Comparison of ENCODE assay signal across 21 cellular contexts in genomic region chr4:146261046-146261445, GRCh38. TPM values are rescaled to one million over a fixed set of nuclear protein-coding genes. Genes with fewer than 3 reads are reported as not detected.
DNase-seq lines count a peak whose midpoint lies in the region; ATAC-seq, FAIRE-seq and TF ChIP-seq lines count a peak whose summit lies in the region.
"Had no signal": no experiment of that assay in that cellular context is flagged by ENCODE, and none has a peak within 500 bp of the region (broad histone marks: within the 10 kb centered on the region; RNA-seq: fewer than 3 reads in every experiment).

No MANE protein-coding gene starts in this region.

- H3K4me3 Mint-ChIP-seq in activated CD4-positive, alpha-beta T cell treated with anti-CD3 and anti-CD28 coated beads for 36 hours: no peak overlapping the region
- H3K4me3 Mint-ChIP-seq: B cell; CD8-positive, alpha-beta T cell; GM23338; HFFc6; IgD-negative memory B cell had no signal

- TF ChIP-seq RAD21 in Ishikawa (IDR thresholded peaks at IDR 0.05; ENCODE audit: low read depth): no peak

- POLR2A ChIA-PET in activated CD4-positive, alpha-beta T cell treated with anti-CD3 and anti-CD28 coated beads for 36 hours (lab: Charles Lee): no interaction called here

- DNase-seq in activated CD4-positive, alpha-beta T cell treated with anti-CD3 and anti-CD28 coated beads for 36 hours: no peak
- no peak for DNase-seq in activated CD4-positive, alpha-beta T cell treated with anti-CD3 and anti-CD28 coated beads, Interleukin-2, amount 50 U/mL, for 48 hours
- DNase-seq in glomerular visceral epithelial cell (ENCODE audit: extremely low spot score): peak; percentile 50
- no peak for DNase-seq in NCI-H2029 treated with DMSO at 0.1 percent for 48 hours (lab: John Stamatoyannopoulos, UW)
- no peak for DNase-seq in HK-2 (ENCODE audit: unreplicated experiment)
- no peak for DNase-seq in kidney
- DNase-seq: CD8-positive, alpha-beta T cell; DMS 273 treated with DMSO at 0.1 percent for 48 hours; DND-41; HCEC 1CT; HFFc6 had no signal

- H3K4me1 Mint-ChIP-seq in activated CD4-positive, alpha-beta T cell treated with anti-CD3 and anti-CD28 coated beads for 36 hours: no peaks in the 10 kb centered on the region
- H3K4me1 Mint-ChIP-seq: B cell had no signal

- no peaks in the 10 kb centered on the region for H3K9me3 ChIP-seq in kidney (ENCODE audit: control insufficient read depth in 1 of 2, low read length in 2 of 2)
- H3K9me3 ChIP-seq: BLaER1 treated with 17β-estradiol and CSF1 and Interleukin-3, amounts not matched to agents 10 nM and 100 nM had no signal

- no peak for TF ChIP-seq CTCF in kidney (IDR thresholded peaks at IDR 0.05; ENCODE audit: borderline replicate concordance, extremely low read depth, insufficient read depth)

- no peak overlapping the region for H3K27ac ChIP-seq in kidney (ENCODE audit: low read depth in 2 of 2, low read length in 2 of 2)
- H3K27ac ChIP-seq: BLaER1 treated with 17β-estradiol and CSF1 and Interleukin-3, amounts not matched to agents 10 nM and 100 nM had no signal

- no peaks in the 10 kb centered on the region for H3K4me1 ChIP-seq in kidney (ENCODE audit: control insufficient read depth in 1 of 2, insufficient read depth in 1 of 2, low read depth in 1 of 2, low read length in 2 of 2)
- H3K4me1 ChIP-seq: BLaER1 treated with 17β-estradiol and CSF1 and Interleukin-3, amounts not matched to agents 10 nM and 100 nM had no signal

- CTCF ChIA-PET in activated CD4-positive, alpha-beta T cell treated with anti-CD3 and anti-CD28 coated beads for 36 hours (lab: Charles Lee): interaction anchor here (0.6 to 1.4 kb wide), 2 partner anchors 10 to 14 kb away, joined by 3 to 5 read pairs; no protein-coding TSS in a partner anchor

- no peaks in the 10 kb centered on the region for H3K27me3 Mint-ChIP-seq in activated CD4-positive, alpha-beta T cell treated with anti-CD3 and anti-CD28 coated beads for 36 hours
- H3K27me3 Mint-ChIP-seq: B cell, IgD-negative memory B cell had no signal

- TF ChIP-seq EP300 in Ishikawa (IDR thresholded peaks at IDR 0.05; ENCODE audit: borderline replicate concordance): no peak

- no peaks in the 10 kb centered on the region for H3K9me3 Mint-ChIP-seq in activated CD4-positive, alpha-beta T cell treated with anti-CD3 and anti-CD28 coated beads for 36 hours (ENCODE audit: low read depth)
- H3K9me3 Mint-ChIP-seq: CD8-positive, alpha-beta T cell; GM23338; HFFc6; IgD-negative memory B cell had no signal

- FAIRE-seq in kidney (lab: Jason Lieb, UNC): no peak
- FAIRE-seq: G401.6, GM12892, H54, HepG2 had no signal

- H3K4me3 ChIP-seq in kidney (ENCODE audit: low read length in 2 of 2): no peak overlapping the region
- H3K4me3 ChIP-seq: BLaER1 treated with 17β-estradiol and CSF1 and Interleukin-3, amounts not matched to agents 10 nM and 100 nM; GM23338 had no signal

- H3K9ac ChIP-seq in kidney (ENCODE audit: low read length in 2 of 2): no peak overlapping the region
- H3K9ac ChIP-seq: BLaER1 treated with 17β-estradiol and CSF1 and Interleukin-3, amounts not matched to agents 10 nM and 100 nM had no signal

- peaks cover 3% of the 10 kb centered on the region for H3K36me3 Mint-ChIP-seq in activated CD4-positive, alpha-beta T cell treated with anti-CD3 and anti-CD28 coated beads for 36 hours (ENCODE audit: low read depth)

- H3K27ac Mint-ChIP-seq in activated CD4-positive, alpha-beta T cell treated with anti-CD3 and anti-CD28 coated beads for 36 hours: peak overlapping the region; percentile 24
- H3K27ac Mint-ChIP-seq: B cell; CD8-positive, alpha-beta T cell; GM23338; HFFc6 had no signal

- ATAC-seq in activated CD4-positive, alpha-beta T cell treated with anti-CD3 and anti-CD28 coated beads for 36 hours: no peak
- ATAC-seq: CD8-positive, alpha-beta T cell; GM23338; HepG2 had no signal

- intact Hi-C loops in activated CD4-positive, alpha-beta T cell treated with anti-CD3 and anti-CD28 coated beads for 36 hours (cut with DNase I, micrococcal nuclease): no loop called here
- intact Hi-C loops in kidney (cut with DNase I): no loop called here

- peaks cover 0 to 2% of the 10 kb centered on the region in 2 donors for H3K36me3 ChIP-seq in kidney (ENCODE audit: control insufficient read depth in 1 of 2, insufficient read depth in 2 of 2, low read length in 2 of 2)

TF ChIP-seq in Ishikawa, 13 proteins besides CTCF, POLR2A, EP300 and RAD21:
- TF ChIP-seq MAX (IDR thresholded peaks at IDR 0.05): no peak
- TF ChIP-seq REST (IDR thresholded peaks at IDR 0.05; ENCODE audit: low read depth): peak; percentile 24; the same call in 1 of the 2 replicates

RNA-seq across cellular contexts. Expression of gene REELD1, which starts 46.7 kb away (rescaled TPM):
- under 1 TPM; 0.09 to 0.16 TPM for total RNA-seq in activated CD4-positive, alpha-beta T cell treated with anti-CD3 and anti-CD28 coated beads for 36 hours
- total RNA-seq in kidney: 0.66 TPM
- 0.58 TPM for polyA plus RNA-seq in kidney (ENCODE audit: insufficient read depth, low read depth, low replicate concordance)
- total RNA-seq: A172, GM23338, HFFc6 had no signal
- polyA plus RNA-seq: IgD-negative memory B cell had no signal
